Comparison of ENCODE assay signal across 14 cellular contexts in genomic region chr10:35386594-35387174, GRCh38. TPM values are rescaled to one million over a fixed set of nuclear protein-coding genes. Genes with fewer than 3 reads are reported as not detected.
A peak's percentile ranks its signal among the peaks of the same experiment; 100 is the strongest.
DNase-seq lines count a peak whose midpoint lies in the region; ATAC-seq and TF ChIP-seq lines count a peak whose summit lies in the region.
"Had no signal": no experiment of that assay in that cellular context is flagged by ENCODE, and none has a peak within 500 bp of the region (broad histone marks: within the 10 kb centered on the region; RNA-seq: fewer than 3 reads in every experiment).

No MANE protein-coding gene starts in this region.

- no peak for DNase-seq in activated naive CD8-positive, alpha-beta T cell treated with anti-CD3 and anti-CD28 coated beads, Interleukin-2, amount 10 ng/mL, durations not matched to agents 7 days and 5 days
- DNase-seq in activated naive CD8-positive, alpha-beta T cell treated with anti-CD3 and anti-CD28 coated beads for 36 hours, result no peak
- DNase-seq in left ventricle myocardium inferior, result peak; percentile 68
- DNase-seq in thyroid gland, result peak; percentile 60 to 68
- no peak for DNase-seq in natural killer cell treated with Interleukin-12 subunit alpha and Interleukin-12 subunit beta and Interleukin-15 and Interleukin-18, amount 100 ng/mL, for 72 hours (ENCODE audit: low spot score)
- no peak for DNase-seq in SKM-1 (lab: John Stamatoyannopoulos, UW; ENCODE audit: unreplicated experiment)
- DNase-seq: activated T-cell treated with anti-CD3 and anti-CD28 coated beads, Interleukin-2, amount 50 U/mL, for 48 hours; CD4-positive, CD25-positive, alpha-beta regulatory T cell; effector CD8-positive, alpha-beta T cell; GM23248; NCI-H2081 treated with DMSO at 0.1 percent for 48 hours; T-helper 2 cell had no signal

- intact Hi-C loops in left ventricle myocardium inferior (cut with micrococcal nuclease) (no loop called here), thyroid gland (cut with DNase I) (no loop called here)

- peaks cover 24% of the 10 kb centered on the region for H3K36me3 Mint-ChIP-seq in activated naive CD8-positive, alpha-beta T cell treated with anti-CD3 and anti-CD28 coated beads, Interleukin-2, amount 10 ng/mL, durations not matched to agents 7 days and 5 days
- H3K36me3 Mint-ChIP-seq in activated naive CD8-positive, alpha-beta T cell treated with anti-CD3 and anti-CD28 coated beads for 36 hours, result peaks cover 50% of the 10 kb centered on the region
- H3K36me3 Mint-ChIP-seq in activated T-helper 17 cell treated with anti-CD3 and anti-CD28 coated beads, Interleukin-2, amount 50 U/mL, for 72 hours (ENCODE audit: low read depth), result no peaks in the 10 kb centered on the region
- peaks cover 17% of the 10 kb centered on the region for H3K36me3 Mint-ChIP-seq in natural killer cell treated with Interleukin-12 subunit alpha and Interleukin-12 subunit beta and Interleukin-15 and Interleukin-18, amount 100 ng/mL, for 72 hours

- no peak for TF ChIP-seq POLR2A in thyroid gland (IDR thresholded peaks at IDR 0.05)

- H3K4me1 ChIP-seq in left ventricle myocardium inferior, result peaks cover 99% of the 10 kb centered on the region
- peaks cover 36 to 59% of the 10 kb centered on the region in 2 donors for H3K4me1 ChIP-seq in thyroid gland

- peaks cover 21% of the 10 kb centered on the region for H3K4me1 Mint-ChIP-seq in activated naive CD8-positive, alpha-beta T cell treated with anti-CD3 and anti-CD28 coated beads, Interleukin-2, amount 10 ng/mL, durations not matched to agents 7 days and 5 days
- H3K4me1 Mint-ChIP-seq in activated naive CD8-positive, alpha-beta T cell treated with anti-CD3 and anti-CD28 coated beads for 36 hours, result peaks cover 44% of the 10 kb centered on the region
- H3K4me1 Mint-ChIP-seq in activated T-helper 17 cell treated with anti-CD3 and anti-CD28 coated beads, Interleukin-2, amount 50 U/mL, for 72 hours, result peaks cover 29% of the 10 kb centered on the region
- peaks cover 35 to 42% of the 10 kb centered on the region in 2 donors for H3K4me1 Mint-ChIP-seq in natural killer cell treated with Interleukin-12 subunit alpha and Interleukin-12 subunit beta and Interleukin-15 and Interleukin-18, amount 100 ng/mL, for 72 hours (ENCODE audit: low read depth in 2 of 2)

- no peak overlapping the region for H3K4me3 ChIP-seq in left ventricle myocardium inferior
- no peak overlapping the region for H3K4me3 ChIP-seq in thyroid gland (replicated peaks in 1 of 3)
- H3K4me3 ChIP-seq: GM23248 had no signal

- no peaks in the 10 kb centered on the region for H3K27me3 ChIP-seq in left ventricle myocardium inferior (ENCODE audit: low read depth)
- H3K27me3 ChIP-seq in thyroid gland, result no peaks in the 10 kb centered on the region

- peak overlapping the region; percentile 85 for H3K27ac ChIP-seq in left ventricle myocardium inferior (replicated peaks)
- H3K27ac ChIP-seq in thyroid gland, result no peak overlapping the region
- H3K27ac ChIP-seq: GM23248 had no signal

- H3K27me3 Mint-ChIP-seq in activated naive CD8-positive, alpha-beta T cell treated with anti-CD3 and anti-CD28 coated beads, Interleukin-2, amount 10 ng/mL, durations not matched to agents 7 days and 5 days, result no peaks in the 10 kb centered on the region
- no peaks in the 10 kb centered on the region for H3K27me3 Mint-ChIP-seq in activated naive CD8-positive, alpha-beta T cell treated with anti-CD3 and anti-CD28 coated beads for 36 hours
- no peaks in the 10 kb centered on the region for H3K27me3 Mint-ChIP-seq in activated T-helper 17 cell treated with anti-CD3 and anti-CD28 coated beads, Interleukin-2, amount 50 U/mL, for 72 hours
- no peaks in the 10 kb centered on the region for H3K27me3 Mint-ChIP-seq in natural killer cell treated with Interleukin-12 subunit alpha and Interleukin-12 subunit beta and Interleukin-15 and Interleukin-18, amount 100 ng/mL, for 72 hours
- H3K27me3 Mint-ChIP-seq: CD4-positive, CD25-positive, alpha-beta regulatory T cell had no signal

- peaks cover 20% of the 10 kb centered on the region for H3K9me3 ChIP-seq in left ventricle myocardium inferior (replicated peaks)
- no peaks in the 10 kb centered on the region for H3K9me3 ChIP-seq in thyroid gland

- POLR2A ChIA-PET in activated naive CD8-positive, alpha-beta T cell treated with anti-CD3 and anti-CD28 coated beads, Interleukin-2, amount 10 ng/mL, durations not matched to agents 7 days and 5 days (lab: Charles Lee), result no interaction called here

- no peak for ATAC-seq in activated naive CD8-positive, alpha-beta T cell treated with anti-CD3 and anti-CD28 coated beads, Interleukin-2, amount 10 ng/mL, durations not matched to agents 7 days and 5 days (ENCODE audit: low read depth)
- no peak for ATAC-seq in activated T-helper 17 cell treated with anti-CD3 and anti-CD28 coated beads, Interleukin-2, amount 50 U/mL, for 72 hours (replicated peaks)
- ATAC-seq in natural killer cell treated with Interleukin-12 subunit alpha and Interleukin-12 subunit beta and Interleukin-15 and Interleukin-18, amount 100 ng/mL, for 72 hours, result no peak
- no peak for ATAC-seq in HG03469 (IDR thresholded peaks at IDR 0.05; ENCODE audit: unreplicated experiment)

- H3K27ac Mint-ChIP-seq in activated naive CD8-positive, alpha-beta T cell treated with anti-CD3 and anti-CD28 coated beads, Interleukin-2, amount 10 ng/mL, durations not matched to agents 7 days and 5 days, result peak overlapping the region; percentile 28
- H3K27ac Mint-ChIP-seq in activated naive CD8-positive, alpha-beta T cell treated with anti-CD3 and anti-CD28 coated beads for 36 hours, result no peak overlapping the region
- peak overlapping the region; percentile 62 for H3K27ac Mint-ChIP-seq in activated T-helper 17 cell treated with anti-CD3 and anti-CD28 coated beads, Interleukin-2, amount 50 U/mL, for 72 hours
- peak overlapping the region in 1 of 2 donors; percentile 63 for H3K27ac Mint-ChIP-seq in natural killer cell treated with Interleukin-12 subunit alpha and Interleukin-12 subunit beta and Interleukin-15 and Interleukin-18, amount 100 ng/mL, for 72 hours

- H3K36me3 ChIP-seq in left ventricle myocardium inferior (peaks cover 4% of the 10 kb centered on the region), thyroid gland (no peaks in the 10 kb centered on the region)

- TF ChIP-seq CTCF in left ventricle myocardium inferior (IDR thresholded peaks at IDR 0.05; ENCODE audit: borderline replicate concordance) (no peak), thyroid gland (IDR thresholded peaks at IDR 0.05) (no peak)

- no peak overlapping the region for H3K4me3 Mint-ChIP-seq in activated naive CD8-positive, alpha-beta T cell treated with anti-CD3 and anti-CD28 coated beads, Interleukin-2, amount 10 ng/mL, durations not matched to agents 7 days and 5 days
- no peak overlapping the region for H3K4me3 Mint-ChIP-seq in activated naive CD8-positive, alpha-beta T cell treated with anti-CD3 and anti-CD28 coated beads for 36 hours
- H3K4me3 Mint-ChIP-seq in activated T-helper 17 cell treated with anti-CD3 and anti-CD28 coated beads, Interleukin-2, amount 50 U/mL, for 72 hours, result no peak overlapping the region
- no peak overlapping the region for H3K4me3 Mint-ChIP-seq in natural killer cell treated with Interleukin-12 subunit alpha and Interleukin-12 subunit beta and Interleukin-15 and Interleukin-18, amount 100 ng/mL, for 72 hours
- H3K4me3 Mint-ChIP-seq: CD4-positive, CD25-positive, alpha-beta regulatory T cell had no signal

- peaks cover 19% of the 10 kb centered on the region for H3K9me3 Mint-ChIP-seq in activated naive CD8-positive, alpha-beta T cell treated with anti-CD3 and anti-CD28 coated beads, Interleukin-2, amount 10 ng/mL, durations not matched to agents 7 days and 5 days
- peaks cover 14% of the 10 kb centered on the region for H3K9me3 Mint-ChIP-seq in activated naive CD8-positive, alpha-beta T cell treated with anti-CD3 and anti-CD28 coated beads for 36 hours
- peaks cover 11% of the 10 kb centered on the region for H3K9me3 Mint-ChIP-seq in activated T-helper 17 cell treated with anti-CD3 and anti-CD28 coated beads, Interleukin-2, amount 50 U/mL, for 72 hours
- no peaks in the 10 kb centered on the region for H3K9me3 Mint-ChIP-seq in natural killer cell treated with Interleukin-12 subunit alpha and Interleukin-12 subunit beta and Interleukin-15 and Interleukin-18, amount 100 ng/mL, for 72 hours

- 63 to 64% methylated on average over 5 of the region's 5 CpGs for WGBS in thyroid gland, 2 donors

RNA-seq across cellular contexts. Expression of gene CCNY, which starts 50.4 kb away (rescaled TPM):
- total RNA-seq in activated naive CD8-positive, alpha-beta T cell treated with anti-CD3 and anti-CD28 coated beads, Interleukin-2, amount 10 ng/mL, durations not matched to agents 7 days and 5 days, result 10 to 100 TPM; 66.6 to 72.2 TPM
- 10 to 100 TPM; 52.1 to 55.2 TPM for total RNA-seq in activated naive CD8-positive, alpha-beta T cell treated with anti-CD3 and anti-CD28 coated beads for 36 hours
- total RNA-seq in activated T-helper 17 cell treated with anti-CD3 and anti-CD28 coated beads, Interleukin-2, amount 50 U/mL, for 72 hours, result 10 to 100 TPM; 29.4 to 42.3 TPM
- total RNA-seq in left ventricle myocardium inferior (81.1 TPM), thyroid gland (10 to 100 TPM; 37.5 to 56.3 (median 43.9) TPM)
- 10 to 100 TPM; 54.9 to 60.8 TPM for total RNA-seq in natural killer cell treated with Interleukin-12 subunit alpha and Interleukin-12 subunit beta and Interleukin-15 and Interleukin-18, amount 100 ng/mL, for 72 hours

Comparison
In these comparisons a context has a peak if more than half of its experiments do, and no peak if none do; other contexts are left out.
1. DNase-seq: peak in left ventricle myocardium inferior (single experiment) and thyroid gland (2 of 2); none in activated naive CD8-positive, alpha-beta T cell treated with anti-CD3 and anti-CD28 coated beads, Interleukin-2, amount 10 ng/mL, durations not matched to agents 7 days and 5 days (single experiment), activated naive CD8-positive, alpha-beta T cell treated with anti-CD3 and anti-CD28 coated beads for 36 hours (single experiment), natural killer cell treated with Interleukin-12 subunit alpha and Interleukin-12 subunit beta and Interleukin-15 and Interleukin-18, amount 100 ng/mL, for 72 hours (single experiment) and SKM-1 (single experiment).